1 cellular context compared by ENCODE assay signal in the genomic region with DNA sequence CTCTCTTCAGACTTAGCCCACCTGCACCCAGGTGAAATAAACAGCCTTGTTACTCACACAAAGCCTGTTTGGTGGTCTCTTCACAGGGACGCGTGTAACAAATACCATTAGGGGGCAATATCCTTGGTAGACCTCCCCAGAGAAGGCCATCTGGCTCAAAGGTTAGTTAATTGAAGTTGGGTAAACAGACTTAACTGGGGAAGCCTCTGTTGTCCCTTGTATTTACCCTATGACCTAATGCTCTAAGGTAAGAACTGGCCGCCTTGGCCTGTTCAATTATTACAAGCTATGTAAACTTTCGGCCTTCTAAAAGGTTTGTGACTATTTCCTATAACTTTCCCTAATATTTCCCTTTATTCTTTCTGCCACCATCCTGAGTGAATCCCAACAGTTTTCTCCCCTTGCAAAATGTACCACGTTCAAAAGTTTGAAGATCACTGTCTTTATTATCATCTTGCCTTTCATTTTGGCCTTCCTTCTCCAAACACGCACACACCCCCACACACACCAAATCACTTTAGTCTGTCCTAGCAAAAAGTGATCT.
TF ChIP-seq lines count a peak whose summit lies in the region.

No MANE protein-coding gene starts in this region.

TF ChIP-seq in HepG2, 621 proteins besides CTCF, POLR2A, EP300 and RAD21 (continues in another document):
- TF ChIP-seq, protein P1, sequence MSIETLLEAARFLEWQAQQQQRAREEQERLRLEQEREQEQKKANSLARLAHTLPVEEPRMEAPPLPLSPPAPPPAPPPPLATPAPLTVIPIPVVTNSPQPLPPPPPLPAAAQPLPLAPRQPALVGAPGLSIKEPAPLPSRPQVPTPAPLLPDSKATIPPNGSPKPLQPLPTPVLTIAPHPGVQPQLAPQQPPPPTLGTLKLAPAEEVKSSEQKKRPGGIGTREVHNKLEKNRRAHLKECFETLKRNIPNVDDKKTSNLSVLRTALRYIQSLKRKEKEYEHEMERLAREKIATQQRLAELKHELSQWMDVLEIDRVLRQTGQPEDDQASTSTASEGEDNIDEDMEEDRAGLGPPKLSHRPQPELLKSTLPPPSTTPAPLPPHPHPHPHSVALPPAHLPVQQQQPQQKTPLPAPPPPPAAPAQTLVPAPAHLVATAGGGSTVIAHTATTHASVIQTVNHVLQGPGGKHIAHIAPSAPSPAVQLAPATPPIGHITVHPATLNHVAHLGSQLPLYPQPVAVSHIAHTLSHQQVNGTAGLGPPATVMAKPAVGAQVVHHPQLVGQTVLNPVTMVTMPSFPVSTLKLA (IDR thresholded peaks at IDR 0.05), result no peak
- TF ChIP-seq, protein P2, sequence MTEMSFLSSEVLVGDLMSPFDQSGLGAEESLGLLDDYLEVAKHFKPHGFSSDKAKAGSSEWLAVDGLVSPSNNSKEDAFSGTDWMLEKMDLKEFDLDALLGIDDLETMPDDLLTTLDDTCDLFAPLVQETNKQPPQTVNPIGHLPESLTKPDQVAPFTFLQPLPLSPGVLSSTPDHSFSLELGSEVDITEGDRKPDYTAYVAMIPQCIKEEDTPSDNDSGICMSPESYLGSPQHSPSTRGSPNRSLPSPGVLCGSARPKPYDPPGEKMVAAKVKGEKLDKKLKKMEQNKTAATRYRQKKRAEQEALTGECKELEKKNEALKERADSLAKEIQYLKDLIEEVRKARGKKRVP (CRISPR knock-in tag; IDR thresholded peaks at IDR 0.05), result no peak
- TF ChIP-seq TBX3 (IDR thresholded peaks at IDR 0.05; ENCODE audit: borderline replicate concordance), result peak; percentile 50; the same call in 1 of the 2 replicates
- no peak for TF ChIP-seq ZNF816 (CRISPR knock-in tag; IDR thresholded peaks at IDR 0.05; ENCODE audit: borderline replicate concordance)
- no peak for TF ChIP-seq ZNF501 (CRISPR knock-in tag; IDR thresholded peaks at IDR 0.05)
- TF ChIP-seq, protein P3, sequence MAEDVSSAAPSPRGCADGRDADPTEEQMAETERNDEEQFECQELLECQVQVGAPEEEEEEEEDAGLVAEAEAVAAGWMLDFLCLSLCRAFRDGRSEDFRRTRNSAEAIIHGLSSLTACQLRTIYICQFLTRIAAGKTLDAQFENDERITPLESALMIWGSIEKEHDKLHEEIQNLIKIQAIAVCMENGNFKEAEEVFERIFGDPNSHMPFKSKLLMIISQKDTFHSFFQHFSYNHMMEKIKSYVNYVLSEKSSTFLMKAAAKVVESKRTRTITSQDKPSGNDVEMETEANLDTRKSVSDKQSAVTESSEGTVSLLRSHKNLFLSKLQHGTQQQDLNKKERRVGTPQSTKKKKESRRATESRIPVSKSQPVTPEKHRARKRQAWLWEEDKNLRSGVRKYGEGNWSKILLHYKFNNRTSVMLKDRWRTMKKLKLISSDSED (CRISPR knock-in tag; IDR thresholded peaks at IDR 0.05), result no peak
- no peak for TF ChIP-seq ZNF383 (CRISPR knock-in tag; IDR thresholded peaks at IDR 0.05; ENCODE audit: borderline replicate concordance)
- TF ChIP-seq, protein P4, sequence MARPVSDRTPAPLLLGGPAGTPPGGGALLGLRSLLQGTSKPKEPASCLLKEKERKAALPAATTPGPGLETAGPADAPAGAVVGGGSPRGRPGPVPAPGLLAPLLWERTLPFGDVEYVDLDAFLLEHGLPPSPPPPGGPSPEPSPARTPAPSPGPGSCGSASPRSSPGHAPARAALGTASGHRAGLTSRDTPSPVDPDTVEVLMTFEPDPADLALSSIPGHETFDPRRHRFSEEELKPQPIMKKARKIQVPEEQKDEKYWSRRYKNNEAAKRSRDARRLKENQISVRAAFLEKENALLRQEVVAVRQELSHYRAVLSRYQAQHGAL (CRISPR knock-in tag; IDR thresholded peaks at IDR 0.05; ENCODE audit: not compliant biosample characterization), result no peak
- peak; percentile 35; the same call in 1 of the 2 replicates for TF ChIP-seq ZNF607 (CRISPR knock-in tag; IDR thresholded peaks at IDR 0.05; ENCODE audit: borderline replicate concordance)
- TF ChIP-seq, protein P5, sequence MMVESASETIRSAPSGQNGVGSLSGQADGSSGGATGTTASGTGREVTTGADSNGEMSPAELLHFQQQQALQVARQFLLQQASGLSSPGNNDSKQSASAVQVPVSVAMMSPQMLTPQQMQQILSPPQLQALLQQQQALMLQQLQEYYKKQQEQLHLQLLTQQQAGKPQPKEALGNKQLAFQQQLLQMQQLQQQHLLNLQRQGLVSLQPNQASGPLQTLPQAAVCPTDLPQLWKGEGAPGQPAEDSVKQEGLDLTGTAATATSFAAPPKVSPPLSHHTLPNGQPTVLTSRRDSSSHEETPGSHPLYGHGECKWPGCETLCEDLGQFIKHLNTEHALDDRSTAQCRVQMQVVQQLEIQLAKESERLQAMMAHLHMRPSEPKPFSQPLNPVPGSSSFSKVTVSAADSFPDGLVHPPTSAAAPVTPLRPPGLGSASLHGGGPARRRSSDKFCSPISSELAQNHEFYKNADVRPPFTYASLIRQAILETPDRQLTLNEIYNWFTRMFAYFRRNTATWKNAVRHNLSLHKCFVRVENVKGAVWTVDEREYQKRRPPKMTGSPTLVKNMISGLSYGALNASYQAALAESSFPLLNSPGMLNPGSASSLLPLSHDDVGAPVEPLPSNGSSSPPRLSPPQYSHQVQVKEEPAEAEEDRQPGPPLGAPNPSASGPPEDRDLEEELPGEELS (CRISPR knock-in tag; IDR thresholded peaks at IDR 0.05), result peak; percentile 93
- no peak for TF ChIP-seq ZNF83 (CRISPR knock-in tag; IDR thresholded peaks at IDR 0.05; ENCODE audit: borderline replicate concordance)
- TF ChIP-seq GATAD2A (CRISPR knock-in tag; IDR thresholded peaks at IDR 0.05), result peak; percentile 92
- no peak for TF ChIP-seq SYNCRIP (IDR thresholded peaks at IDR 0.05; ENCODE audit: insufficient read depth, low read depth, low read length)
- TF ChIP-seq, protein P6, sequence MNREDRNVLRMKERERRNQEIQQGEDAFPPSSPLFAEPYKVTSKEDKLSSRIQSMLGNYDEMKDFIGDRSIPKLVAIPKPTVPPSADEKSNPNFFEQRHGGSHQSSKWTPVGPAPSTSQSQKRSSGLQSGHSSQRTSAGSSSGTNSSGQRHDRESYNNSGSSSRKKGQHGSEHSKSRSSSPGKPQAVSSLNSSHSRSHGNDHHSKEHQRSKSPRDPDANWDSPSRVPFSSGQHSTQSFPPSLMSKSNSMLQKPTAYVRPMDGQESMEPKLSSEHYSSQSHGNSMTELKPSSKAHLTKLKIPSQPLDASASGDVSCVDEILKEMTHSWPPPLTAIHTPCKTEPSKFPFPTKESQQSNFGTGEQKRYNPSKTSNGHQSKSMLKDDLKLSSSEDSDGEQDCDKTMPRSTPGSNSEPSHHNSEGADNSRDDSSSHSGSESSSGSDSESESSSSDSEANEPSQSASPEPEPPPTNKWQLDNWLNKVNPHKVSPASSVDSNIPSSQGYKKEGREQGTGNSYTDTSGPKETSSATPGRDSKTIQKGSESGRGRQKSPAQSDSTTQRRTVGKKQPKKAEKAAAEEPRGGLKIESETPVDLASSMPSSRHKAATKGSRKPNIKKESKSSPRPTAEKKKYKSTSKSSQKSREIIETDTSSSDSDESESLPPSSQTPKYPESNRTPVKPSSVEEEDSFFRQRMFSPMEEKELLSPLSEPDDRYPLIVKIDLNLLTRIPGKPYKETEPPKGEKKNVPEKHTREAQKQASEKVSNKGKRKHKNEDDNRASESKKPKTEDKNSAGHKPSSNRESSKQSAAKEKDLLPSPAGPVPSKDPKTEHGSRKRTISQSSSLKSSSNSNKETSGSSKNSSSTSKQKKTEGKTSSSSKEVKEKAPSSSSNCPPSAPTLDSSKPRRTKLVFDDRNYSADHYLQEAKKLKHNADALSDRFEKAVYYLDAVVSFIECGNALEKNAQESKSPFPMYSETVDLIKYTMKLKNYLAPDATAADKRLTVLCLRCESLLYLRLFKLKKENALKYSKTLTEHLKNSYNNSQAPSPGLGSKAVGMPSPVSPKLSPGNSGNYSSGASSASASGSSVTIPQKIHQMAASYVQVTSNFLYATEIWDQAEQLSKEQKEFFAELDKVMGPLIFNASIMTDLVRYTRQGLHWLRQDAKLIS (CRISPR knock-in tag; IDR thresholded peaks at IDR 0.05), result peak; percentile 93
- no peak for TF ChIP-seq RARG (CRISPR knock-in tag; IDR thresholded peaks at IDR 0.05; ENCODE audit: low read depth)
- no peak for TF ChIP-seq ZNF17 (CRISPR knock-in tag; IDR thresholded peaks at IDR 0.05)
- TF ChIP-seq SSRP1 (CRISPR knock-in tag; IDR thresholded peaks at IDR 0.05), result no peak
- TF ChIP-seq, protein P7, sequence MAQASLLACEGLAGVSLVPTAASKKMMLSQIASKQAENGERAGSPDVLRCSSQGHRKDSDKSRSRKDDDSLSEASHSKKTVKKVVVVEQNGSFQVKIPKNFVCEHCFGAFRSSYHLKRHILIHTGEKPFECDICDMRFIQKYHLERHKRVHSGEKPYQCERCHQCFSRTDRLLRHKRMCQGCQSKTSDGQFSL (CRISPR knock-in tag; IDR thresholded peaks at IDR 0.05), result no peak
- no peak for TF ChIP-seq YEATS2 (CRISPR knock-in tag; IDR thresholded peaks at IDR 0.05; ENCODE audit: borderline replicate concordance)
- no peak for TF ChIP-seq FIP1L1 (IDR thresholded peaks at IDR 0.05; ENCODE audit: borderline replicate concordance, insufficient read depth, low read depth, low read length)
- TF ChIP-seq CHD2 (IDR thresholded peaks at IDR 0.05; ENCODE audit: low read depth, low read length), result no peak
- TF ChIP-seq NFKB2 (CRISPR knock-in tag; IDR thresholded peaks at IDR 0.05; ENCODE audit: borderline replicate concordance), result no peak
- TF ChIP-seq, protein P8, sequence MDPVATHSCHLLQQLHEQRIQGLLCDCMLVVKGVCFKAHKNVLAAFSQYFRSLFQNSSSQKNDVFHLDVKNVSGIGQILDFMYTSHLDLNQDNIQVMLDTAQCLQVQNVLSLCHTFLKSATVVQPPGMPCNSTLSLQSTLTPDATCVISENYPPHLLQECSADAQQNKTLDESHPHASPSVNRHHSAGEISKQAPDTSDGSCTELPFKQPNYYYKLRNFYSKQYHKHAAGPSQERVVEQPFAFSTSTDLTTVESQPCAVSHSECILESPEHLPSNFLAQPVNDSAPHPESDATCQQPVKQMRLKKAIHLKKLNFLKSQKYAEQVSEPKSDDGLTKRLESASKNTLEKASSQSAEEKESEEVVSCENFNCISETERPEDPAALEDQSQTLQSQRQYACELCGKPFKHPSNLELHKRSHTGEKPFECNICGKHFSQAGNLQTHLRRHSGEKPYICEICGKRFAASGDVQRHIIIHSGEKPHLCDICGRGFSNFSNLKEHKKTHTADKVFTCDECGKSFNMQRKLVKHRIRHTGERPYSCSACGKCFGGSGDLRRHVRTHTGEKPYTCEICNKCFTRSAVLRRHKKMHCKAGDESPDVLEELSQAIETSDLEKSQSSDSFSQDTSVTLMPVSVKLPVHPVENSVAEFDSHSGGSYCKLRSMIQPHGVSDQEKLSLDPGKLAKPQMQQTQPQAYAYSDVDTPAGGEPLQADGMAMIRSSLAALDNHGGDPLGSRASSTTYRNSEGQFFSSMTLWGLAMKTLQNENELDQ (CRISPR knock-in tag; IDR thresholded peaks at IDR 0.05; ENCODE audit: borderline replicate concordance), result no peak
- TF ChIP-seq TEAD3 (CRISPR knock-in tag; optimal IDR thresholded peaks at IDR 0.05; ENCODE audit: borderline replicate concordance), result peak; percentile 80
- peak; percentile 71 for TF ChIP-seq KDM6A (CRISPR knock-in tag; IDR thresholded peaks at IDR 0.05; ENCODE audit: low read depth)
- peak; percentile 91; the same call in 1 of the 2 replicates for TF ChIP-seq MED13 (CRISPR knock-in tag; IDR thresholded peaks at IDR 0.05)
- peak; percentile 76 for TF ChIP-seq SP5 (CRISPR knock-in tag; IDR thresholded peaks at IDR 0.05; ENCODE audit: borderline replicate concordance, low read depth)
- TF ChIP-seq ZSCAN25 (CRISPR knock-in tag; IDR thresholded peaks at IDR 0.05), result no peak
- TF ChIP-seq, protein P9, sequence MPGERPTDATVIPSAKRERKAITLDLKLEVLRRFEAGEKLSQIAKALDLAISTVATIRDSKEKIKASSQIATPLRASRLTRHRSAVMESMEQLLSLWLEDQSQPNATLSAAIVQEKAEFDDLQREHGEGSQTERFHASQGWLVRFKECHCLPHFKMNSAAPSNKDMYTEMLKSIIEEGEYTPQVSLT (CRISPR knock-in tag; IDR thresholded peaks at IDR 0.05; ENCODE audit: borderline replicate concordance, low read depth), result no peak
- TF ChIP-seq ZC3H4 (CRISPR knock-in tag; IDR thresholded peaks at IDR 0.05; ENCODE audit: borderline replicate concordance), result no peak
- no peak for TF ChIP-seq TMF1 (CRISPR knock-in tag; IDR thresholded peaks at IDR 0.05; ENCODE audit: low read depth)
- peak; percentile 80 for TF ChIP-seq NCOR1 (IDR thresholded peaks at IDR 0.05; ENCODE audit: borderline replicate concordance, low read length)
- no peak for TF ChIP-seq ZNF30 (CRISPR knock-in tag; IDR thresholded peaks at IDR 0.05)
- TF ChIP-seq, protein P10, sequence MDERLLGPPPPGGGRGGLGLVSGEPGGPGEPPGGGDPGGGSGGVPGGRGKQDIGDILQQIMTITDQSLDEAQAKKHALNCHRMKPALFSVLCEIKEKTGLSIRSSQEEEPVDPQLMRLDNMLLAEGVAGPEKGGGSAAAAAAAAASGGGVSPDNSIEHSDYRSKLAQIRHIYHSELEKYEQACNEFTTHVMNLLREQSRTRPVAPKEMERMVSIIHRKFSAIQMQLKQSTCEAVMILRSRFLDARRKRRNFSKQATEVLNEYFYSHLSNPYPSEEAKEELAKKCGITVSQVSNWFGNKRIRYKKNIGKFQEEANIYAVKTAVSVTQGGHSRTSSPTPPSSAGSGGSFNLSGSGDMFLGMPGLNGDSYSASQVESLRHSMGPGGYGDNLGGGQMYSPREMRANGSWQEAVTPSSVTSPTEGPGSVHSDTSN (CRISPR knock-in tag; IDR thresholded peaks at IDR 0.05), result no peak
- TF ChIP-seq, protein P11, sequence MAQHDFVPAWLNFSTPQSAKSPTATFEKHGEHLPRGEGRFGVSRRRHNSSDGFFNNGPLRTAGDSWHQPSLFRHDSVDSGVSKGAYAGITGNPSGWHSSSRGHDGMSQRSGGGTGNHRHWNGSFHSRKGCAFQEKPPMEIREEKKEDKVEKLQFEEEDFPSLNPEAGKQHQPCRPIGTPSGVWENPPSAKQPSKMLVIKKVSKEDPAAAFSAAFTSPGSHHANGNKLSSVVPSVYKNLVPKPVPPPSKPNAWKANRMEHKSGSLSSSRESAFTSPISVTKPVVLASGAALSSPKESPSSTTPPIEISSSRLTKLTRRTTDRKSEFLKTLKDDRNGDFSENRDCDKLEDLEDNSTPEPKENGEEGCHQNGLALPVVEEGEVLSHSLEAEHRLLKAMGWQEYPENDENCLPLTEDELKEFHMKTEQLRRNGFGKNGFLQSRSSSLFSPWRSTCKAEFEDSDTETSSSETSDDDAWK (CRISPR knock-in tag; IDR thresholded peaks at IDR 0.05), result no peak
- no peak for TF ChIP-seq PRMT3 (CRISPR knock-in tag; IDR thresholded peaks at IDR 0.05; ENCODE audit: borderline replicate concordance, low read depth)
- TF ChIP-seq, protein P12, sequence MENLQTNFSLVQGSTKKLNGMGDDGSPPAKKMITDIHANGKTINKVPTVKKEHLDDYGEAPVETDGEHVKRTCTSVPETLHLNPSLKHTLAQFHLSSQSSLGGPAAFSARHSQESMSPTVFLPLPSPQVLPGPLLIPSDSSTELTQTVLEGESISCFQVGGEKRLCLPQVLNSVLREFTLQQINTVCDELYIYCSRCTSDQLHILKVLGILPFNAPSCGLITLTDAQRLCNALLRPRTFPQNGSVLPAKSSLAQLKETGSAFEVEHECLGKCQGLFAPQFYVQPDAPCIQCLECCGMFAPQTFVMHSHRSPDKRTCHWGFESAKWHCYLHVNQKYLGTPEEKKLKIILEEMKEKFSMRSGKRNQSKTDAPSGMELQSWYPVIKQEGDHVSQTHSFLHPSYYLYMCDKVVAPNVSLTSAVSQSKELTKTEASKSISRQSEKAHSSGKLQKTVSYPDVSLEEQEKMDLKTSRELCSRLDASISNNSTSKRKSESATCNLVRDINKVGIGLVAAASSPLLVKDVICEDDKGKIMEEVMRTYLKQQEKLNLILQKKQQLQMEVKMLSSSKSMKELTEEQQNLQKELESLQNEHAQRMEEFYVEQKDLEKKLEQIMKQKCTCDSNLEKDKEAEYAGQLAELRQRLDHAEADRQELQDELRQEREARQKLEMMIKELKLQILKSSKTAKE (CRISPR knock-in tag; IDR thresholded peaks at IDR 0.05; ENCODE audit: borderline replicate concordance), result peak; percentile 76
- TF ChIP-seq ZNF891 (CRISPR knock-in tag; IDR thresholded peaks at IDR 0.05), result no peak
- peak; percentile 59; the same call in 1 of the 2 replicates for TF ChIP-seq SIX4 (CRISPR knock-in tag; IDR thresholded peaks at IDR 0.05)
- peak; percentile 92 for TF ChIP-seq FOXO1 (CRISPR knock-in tag; IDR thresholded peaks at IDR 0.05)
- TF ChIP-seq ZNF160 (CRISPR knock-in tag; IDR thresholded peaks at IDR 0.05), result peak; percentile 31; the same call in 1 of the 2 replicates
